Comparison of ENCODE assay signal across 19 cellular contexts in the genomic region with DNA sequence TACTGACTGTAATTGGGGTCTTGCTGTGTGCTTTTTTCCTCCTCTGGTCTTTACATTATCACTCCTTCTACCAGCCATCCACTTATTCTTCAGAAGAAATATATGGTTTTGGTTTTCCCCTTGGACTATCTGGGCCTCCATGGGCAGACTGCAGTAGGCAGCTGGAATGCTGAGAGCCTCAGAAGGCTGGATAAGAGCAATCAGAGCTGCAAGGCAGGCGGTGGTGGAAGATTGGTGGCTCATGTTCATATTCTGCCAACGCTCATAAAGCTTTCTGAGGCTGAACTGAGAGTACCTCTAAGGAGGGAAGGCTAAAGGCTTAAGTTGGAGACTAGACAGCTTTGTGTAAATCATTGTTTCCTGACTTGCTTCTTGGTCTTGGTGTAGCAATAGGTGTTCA.
"Had no signal": no experiment of that assay in that cellular context is flagged by ENCODE, and none has a peak within 500 bp of the region (broad histone marks: within the 10 kb centered on the region; RNA-seq: fewer than 3 reads in every experiment).

No MANE protein-coding gene starts in this region.

- DNase-seq: KBM-7, MV-4-11, NCI-H1048, NCI-H1105 treated with DMSO at 0.1 percent for 48 hours, NCI-H1417 treated with DMSO at 0.1 percent for 48 hours, NCI-H146, NCI-H1930, NCI-H2081, NCI-H2107, NCI-H226, NCI-H446, NCI-H510A, NCI-H524 treated with DMSO at 0.1 percent for 48 hours, NCI-H69, NCI-H774, RPMI8226, SHP77 treated with DMSO at 0.1 percent for 48 hours, SJCRH30 had no signal

- H3K27ac ChIP-seq: SJCRH30 had no signal

- H3K9me3 ChIP-seq: SJCRH30 had no signal

- H3K4me3 ChIP-seq: SJCRH30 had no signal

- H3K4me1 ChIP-seq: SJCRH30 had no signal

- ATAC-seq: SK-N-SH treated with all-trans-retinoic acid at 6 μM for 48 hours had no signal
